13 cellular contexts compared by ENCODE assay signal in genomic region chr6:26173836-26174144, GRCh38.
DNase-seq lines count a peak whose midpoint lies in the region; ATAC-seq and TF ChIP-seq lines count a peak whose summit lies in the region.
"Had no signal": no experiment of that assay in that cellular context is flagged by ENCODE, and none has a peak within 500 bp of the region (broad histone marks: within the 10 kb centered on the region; RNA-seq: fewer than 3 reads in every experiment).

No MANE protein-coding gene starts in this region.

- no peaks in the 10 kb centered on the region for H3K27me3 Mint-ChIP-seq in activated T-cell treated with anti-CD3 and anti-CD28 coated beads, Interleukin-2, amount 50 U/mL, for 72 hours (ENCODE audit: low read depth)

- peaks cover 5% of the 10 kb centered on the region for H3K4me1 ChIP-seq in thymus (ENCODE audit: control insufficient read depth, insufficient read depth, low read length)

- peaks cover 63% of the 10 kb centered on the region for H3K4me1 Mint-ChIP-seq in activated T-cell treated with anti-CD3 and anti-CD28 coated beads, Interleukin-2, amount 50 U/mL, for 72 hours (ENCODE audit: low read depth)

- no peaks in the 10 kb centered on the region for H3K9me3 ChIP-seq in thymus (ENCODE audit: control insufficient read depth)
- H3K9me3 ChIP-seq: gastroesophageal sphincter had no signal

- no peak for ATAC-seq in activated T-cell treated with anti-CD3 and anti-CD28 coated beads, Interleukin-2, amount 50 U/mL, for 72 hours (replicated peaks in 1 of 2)
- no peak for ATAC-seq in GM18868 (IDR thresholded peaks at IDR 0.05; ENCODE audit: unreplicated experiment)
- no peak for ATAC-seq in HG03025 (IDR thresholded peaks at IDR 0.05; ENCODE audit: low FRiP score, unreplicated experiment)
- ATAC-seq: gastroesophageal sphincter had no signal

- H3K27me3 ChIP-seq in thymus (ENCODE audit: control insufficient read depth, insufficient read depth) = no peaks in the 10 kb centered on the region
- H3K27me3 ChIP-seq: gastroesophageal sphincter had no signal

- H3K4me3 Mint-ChIP-seq in activated T-cell treated with anti-CD3 and anti-CD28 coated beads, Interleukin-2, amount 50 U/mL, for 72 hours = peak overlapping the region; percentile 83 to 91

- no peak overlapping the region for H3K4me3 ChIP-seq in thymus (ENCODE audit: low read length)

- no peak for TF ChIP-seq CTCF in RWPE1 (conservative IDR thresholded peaks at IDR 0.05; ENCODE audit: low read depth)

- CTCF ChIA-PET in RWPE1 (lab: Yijun Ruan, JAX) = interaction anchor here (0.7 kb wide), 2 partner anchors 954 to 1619 kb away, joined by 3 to 4 read pairs; no protein-coding TSS in a partner anchor

- H3K27ac Mint-ChIP-seq in activated T-cell treated with anti-CD3 and anti-CD28 coated beads, Interleukin-2, amount 50 U/mL, for 72 hours = peak overlapping the region; percentile 80

- DNase-seq in activated T-cell treated with anti-CD3 and anti-CD28 coated beads, Interleukin-2, amount 50 U/mL, for 72 hours = no peak
- no peak for DNase-seq in activated T-cell treated with anti-CD3 and anti-CD28 coated beads, Interleukin-2, amount 50 U/mL, for 48 hours
- DNase-seq in RWPE1 (ENCODE audit: low spot score) (no peak), epithelial cell of prostate (ENCODE audit: low read depth, low spot score) (no peak), GF-D8 (lab: John Stamatoyannopoulos, UW) (no peak)
- DNase-seq: activated gamma-delta T cell treated with Interleukin-2 at 50 U/mL for 16 hours; left colon; NK-92 treated with Interleukin-12 subunit alpha and Interleukin-12 subunit beta, amount 100 ng/mL, for 24 hours; T1000 had no signal

- H3K9me3 Mint-ChIP-seq in activated T-cell treated with anti-CD3 and anti-CD28 coated beads, Interleukin-2, amount 50 U/mL, for 72 hours = no peaks in the 10 kb centered on the region

- 97% methylated on average over 4 of the region's 4 CpGs for whole genome bisulfite sequencing in thymus

- no peaks in the 10 kb centered on the region for H3K36me3 ChIP-seq in thymus (ENCODE audit: control insufficient read depth, insufficient read depth)
- H3K36me3 ChIP-seq: gastroesophageal sphincter had no signal

- POLR2A ChIA-PET in RWPE1 (lab: Yijun Ruan, JAX; ENCODE audit: low non-redundant PET) = no interaction called here

- H3K36me3 Mint-ChIP-seq in activated T-cell treated with anti-CD3 and anti-CD28 coated beads, Interleukin-2, amount 50 U/mL, for 72 hours (ENCODE audit: insufficient read depth in 2 of 2) = peaks cover 3 to 4% of the 10 kb centered on the region in 2 donors

- H3K27ac ChIP-seq in RWPE1 (0 out of 2 replicates have a peak overlapping the region, but pooled peaks have one; percentile 49), epithelial cell of prostate (peak overlapping the region; percentile 90), thymus (ENCODE audit: low read depth) (peak overlapping the region; percentile 69)
